ENCODE assay signal across 8 cellular contexts in genomic region chrX:54494166-54494969, GRCh38. TPM values are rescaled to one million over a fixed set of nuclear protein-coding genes. Genes with fewer than 3 reads are reported as not detected.
DNase-seq lines count a peak whose midpoint lies in the region; ATAC-seq and TF ChIP-seq lines count a peak whose summit lies in the region.

No MANE protein-coding gene starts in this region.

- no peaks in the 10 kb centered on the region for H4K20me1 ChIP-seq in hepatocyte (ENCODE audit: insufficient read depth, poor library complexity, severe bottlenecking)

- TF ChIP-seq CTCF in WTC11 (IDR thresholded peaks at IDR 0.05): no peak
- TF ChIP-seq CTCF in hepatocyte (IDR thresholded peaks at IDR 0.05; ENCODE audit: poor library complexity): no peak
- TF ChIP-seq CTCF in gastrocnemius medialis (IDR thresholded peaks at IDR 0.05 in 4 of 5, conservative IDR thresholded peaks at IDR 0.05 in 1 of 5): no peak

- H3K4me1 ChIP-seq in HAP-1 (peaks cover 19% of the 10 kb centered on the region), hepatocyte (ENCODE audit: insufficient read depth) (peaks cover 6% of the 10 kb centered on the region), gastrocnemius medialis (no peaks in the 10 kb centered on the region)

- in situ Hi-C loops in HAP-1 (cut with MboI; ENCODE audit: low sequenced_read_pairs) (loop anchor here (25.0 kb wide), 1 partner anchor 107 kb away; no protein-coding TSS in a partner anchor), gastrocnemius medialis (cut with MboI; ENCODE audit: low sequenced_read_pairs in 4 of 4) (no loop called here)

- ATAC-seq in WTC11 (no peak), gastrocnemius medialis (no peak)

- H3K4me3 ChIP-seq in HAP-1: peak overlapping the region; percentile 56
- peak overlapping the region; percentile 61 for H3K4me3 ChIP-seq in hepatocyte
- H3K4me3 ChIP-seq in gastrocnemius medialis: peak overlapping the region; percentile 46 to 71 (median 60)

- H3K4me2 ChIP-seq in hepatocyte: peak overlapping the region; percentile 80

- H3K36me3 Mint-ChIP-seq in WTC11: peaks cover 10% of the 10 kb centered on the region

- H3K9me3 ChIP-seq in HAP-1: peaks cover 3% of the 10 kb centered on the region; the same call in 1 of the 2 replicates
- H3K9me3 ChIP-seq in hepatocyte (ENCODE audit: low read depth): no peaks in the 10 kb centered on the region
- H3K9me3 ChIP-seq in gastrocnemius medialis: no peaks in the 10 kb centered on the region

- POLR2A ChIA-PET in WTC11 (lab: Charles Lee): interaction anchor here (1.1 to 2.0 kb wide), 2 partner anchors 10 to 11 kb away, joined by 4 read pairs; no protein-coding TSS in a partner anchor

- 49% methylated on average over 9 of the region's 9 CpGs for WGBS in hepatocyte (ENCODE audit: low lambda C conversion rate, missing lambda C conversion rate)

- no peaks in the 10 kb centered on the region for H3K36me3 ChIP-seq in HAP-1 (replicated peaks)
- no peaks in the 10 kb centered on the region for H3K36me3 ChIP-seq in hepatocyte (replicated peaks; ENCODE audit: insufficient read depth, low read depth)
- no peaks in the 10 kb centered on the region for H3K36me3 ChIP-seq in gastrocnemius medialis

- H3K27me3 Mint-ChIP-seq in WTC11 (ENCODE audit: low read depth): no peaks in the 10 kb centered on the region

- no peaks in the 10 kb centered on the region for H3K9me3 Mint-ChIP-seq in WTC11

- intact Hi-C loops in gastrocnemius medialis (cut with DNase I; ENCODE audit: low total_unique reads): no loop called here

- peaks cover 52% of the 10 kb centered on the region for H3K4me1 Mint-ChIP-seq in WTC11

- peak overlapping the region; percentile 86 for H3K4me3 Mint-ChIP-seq in WTC11

- H3K27me3 ChIP-seq in HAP-1 (ENCODE audit: low read depth) (no peaks in the 10 kb centered on the region), hepatocyte (no peaks in the 10 kb centered on the region), gastrocnemius medialis (peaks cover 0 to 4% (median 0%) of the 10 kb centered on the region in 3 donors)

- peak overlapping the region; percentile 66 for H2AFZ ChIP-seq in hepatocyte

- no peak for TF ChIP-seq POLR2A in gastrocnemius medialis (IDR thresholded peaks at IDR 0.05)

- CTCF ChIA-PET in WTC11 (lab: Charles Lee): interaction anchor here (0.6 kb wide), 2 partner anchors 12 to 177 kb away, joined by 3 read pairs; no protein-coding TSS in a partner anchor

- no peaks in the 10 kb centered on the region for H3K9me2 ChIP-seq in hepatocyte (replicated peaks; ENCODE audit: insufficient read depth)

- H3K27ac ChIP-seq in hepatocyte: peak overlapping the region; percentile 80
- H3K27ac ChIP-seq in gastrocnemius medialis: peak overlapping the region in 1 of 4 donors; percentile 31

- peaks cover 54% of the 10 kb centered on the region for H3K79me2 ChIP-seq in hepatocyte

- H3K27ac Mint-ChIP-seq in WTC11: no peak overlapping the region

- DNase-seq in HAP-1 (ENCODE audit: low spot score in 2 of 2): no peak
- DNase-seq in WTC11 (ENCODE audit: low spot score): no peak
- DNase-seq in hepatocyte (ENCODE audit: low spot score): no peak
- no peak for DNase-seq in gastrocnemius medialis
- no peak for DNase-seq in T-helper 9 cell
- DNase-seq in SIG-M5 treated with dmso at 0.1 percent for 504 hours (lab: John Stamatoyannopoulos, UW; ENCODE audit: unreplicated experiment): no peak
- DNase-seq in GF-D8 (lab: John Stamatoyannopoulos, UW): no peak
- no peak for DNase-seq in NOMO-1 treated with dmso at 0.1 percent for 144 hours (lab: John Stamatoyannopoulos, UW; ENCODE audit: unreplicated experiment)

TF ChIP-seq in WTC11, 78 proteins besides CTCF, POLR2A, EP300 and RAD21:
- TF ChIP-seq, protein P1, sequence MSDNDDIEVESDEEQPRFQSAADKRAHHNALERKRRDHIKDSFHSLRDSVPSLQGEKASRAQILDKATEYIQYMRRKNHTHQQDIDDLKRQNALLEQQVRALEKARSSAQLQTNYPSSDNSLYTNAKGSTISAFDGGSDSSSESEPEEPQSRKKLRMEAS (CRISPR knock-in tag; IDR thresholded peaks at IDR 0.05): no peak
- peak; percentile 71; the same call in 1 of the 2 replicates for TF ChIP-seq ZNF263 (CRISPR knock-in tag; IDR thresholded peaks at IDR 0.05; ENCODE audit: low read depth)

RNA-seq across cellular contexts. Expression of gene FGD1, which starts 1.7 kb away (rescaled TPM):
- total RNA-seq in WTC11 (2021): 32.8 to 36.3 TPM (median 33.7 TPM) in 3 replicates
- total RNA-seq in hepatocyte: 4.7 and 9.0 TPM in 2 replicates
- polyA plus RNA-seq in hepatocyte: 8.7 and 11.9 TPM in 2 replicates
- total RNA-seq in gastrocnemius medialis: 1 to 10 TPM in 3 of 4 donors, under 1 TPM in 1; 0.98 to 1.1 (median 1.0) TPM

RNA-seq across cellular contexts. Expression of gene GNL3L, which starts 35.7 kb away (rescaled TPM):
- total RNA-seq in WTC11 (2021) (55.5 to 63.6 TPM (median 59.1 TPM) in 3 replicates), hepatocyte (26.5 and 31.5 TPM in 2 replicates), gastrocnemius medialis (10 to 100 TPM; 21.2 to 41.7 (median 34.9) TPM)
- polyA plus RNA-seq in hepatocyte: 9.7 and 10.3 TPM in 2 replicates

RNA-seq across cellular contexts. Expression of gene TSR2, which starts 54.2 kb away (rescaled TPM):
- total RNA-seq in WTC11 (2021) (43.4 to 47.4 TPM (median 45.5 TPM) in 3 replicates), hepatocyte (16.5 and 18.9 TPM in 2 replicates), gastrocnemius medialis (10 to 100 TPM; 10.1 to 24.2 (median 18.0) TPM)
- 58.4 and 58.8 TPM in 2 replicates for polyA plus RNA-seq in hepatocyte
